ENCODE assay signal across 1 cellular context in the genomic region with DNA sequence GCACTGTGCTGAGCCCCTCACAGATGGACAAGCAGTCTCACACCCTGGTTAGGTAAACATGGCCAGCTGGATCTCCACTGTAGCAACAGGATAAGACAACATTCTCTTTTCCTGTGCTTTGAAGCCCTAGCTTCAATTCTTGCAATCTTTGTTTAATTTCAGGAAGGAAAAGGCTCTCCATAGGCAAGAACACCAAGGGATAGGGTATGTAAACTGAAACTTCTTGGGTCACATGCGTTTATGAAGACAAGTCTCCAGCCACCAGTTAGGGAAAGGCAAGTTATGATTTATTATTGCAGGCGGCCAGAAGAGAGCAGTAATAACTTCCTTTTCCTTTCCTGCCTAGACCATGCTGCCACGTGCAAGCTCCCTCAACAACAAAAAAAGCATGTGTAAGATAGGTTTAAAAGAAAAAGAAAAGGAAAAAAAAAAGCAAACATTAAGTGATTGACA.
TF ChIP-seq lines count a peak whose summit lies in the region.

No MANE protein-coding gene starts in this region.

TF ChIP-seq in liver, 16 proteins besides CTCF, POLR2A, EP300 and RAD21 (continued from another document):
- TF ChIP-seq HNF4G (IDR thresholded peaks at IDR 0.05) (no peak), FOXA2 (IDR thresholded peaks at IDR 0.05) (no peak), RXRA (IDR thresholded peaks at IDR 0.05) (no peak), HNF4A (conservative IDR thresholded peaks at IDR 0.05) (no peak), JUND (IDR thresholded peaks at IDR 0.05) (no peak), YY1 (IDR thresholded peaks at IDR 0.05) (no peak), NR2F2 (IDR thresholded peaks at IDR 0.05) (no peak), REST (IDR thresholded peaks at IDR 0.05) (no peak)
